ENCODE assay signal across 1 cellular context in genomic region chr2:55885944-55886281, GRCh38.
TF ChIP-seq lines count a peak whose summit lies in the region.

No MANE protein-coding gene starts in this region.

TF ChIP-seq in IMR-90, 13 proteins besides CTCF, POLR2A, EP300 and RAD21 (continued from another document):
- TF ChIP-seq MXI1 (IDR thresholded peaks at IDR 0.05; ENCODE audit: borderline replicate concordance, low read depth, low read length) = no peak
